In genomic region chr2:231228223-231228622, GRCh38 we compare ENCODE assay signal across 8 cellular contexts. TPM values are rescaled to one million over a fixed set of nuclear protein-coding genes. Genes with fewer than 3 reads are reported as not detected.
DNase-seq lines count a peak whose midpoint lies in the region; ATAC-seq and TF ChIP-seq lines count a peak whose summit lies in the region.

No MANE protein-coding gene starts in this region.

- peaks cover 19% of the 10 kb centered on the region for H3K36me3 Mint-ChIP-seq in chondrocyte (ENCODE audit: low read depth)
- H3K36me3 Mint-ChIP-seq in activated T-cell treated with anti-CD3 and anti-CD28 coated beads, Interleukin-2, amount 50 U/mL, for 24 hours (ENCODE audit: low read depth) = no peaks in the 10 kb centered on the region

- H3K4me3 ChIP-seq in BE2C (ENCODE audit: low read depth, low read length) = peak overlapping the region; percentile 4; the same call in 1 of the 2 replicates

- no peaks in the 10 kb centered on the region for H3K36me3 ChIP-seq in BE2C

- H3K4me1 ChIP-seq in BE2C = peaks cover 15% of the 10 kb centered on the region

- DNase-seq in BE2C (peak; percentile 82), chondrocyte (ENCODE audit: low spot score) (no peak), OCI-M2 (lab: John Stamatoyannopoulos, UW; ENCODE audit: unreplicated experiment) (no peak), T-helper 9 cell (no peak)
- DNase-seq in activated T-cell treated with anti-CD3 and anti-CD28 coated beads, Interleukin-2, amount 50 U/mL, for 24 hours = no peak
- no peak for DNase-seq in activated effector memory CD4-positive, alpha-beta T cell treated with anti-CD3 and anti-CD28 coated beads, Interleukin-2, amount 50 U/mL, for 16 hours

- H3K4me3 Mint-ChIP-seq in chondrocyte (ENCODE audit: unreplicated experiment) = no peak overlapping the region
- no peak overlapping the region for H3K4me3 Mint-ChIP-seq in activated T-cell treated with anti-CD3 and anti-CD28 coated beads, Interleukin-2, amount 50 U/mL, for 24 hours

- TF ChIP-seq CTCF in BE2C (IDR thresholded peaks at IDR 0.05; ENCODE audit: low read depth, low read length) = no peak
- no peak for TF ChIP-seq CTCF in chondrocyte (IDR thresholded peaks at IDR 0.05)

- peaks cover 50% of the 10 kb centered on the region for H3K4me1 Mint-ChIP-seq in chondrocyte (ENCODE audit: low read depth)
- peaks cover 3% of the 10 kb centered on the region for H3K4me1 Mint-ChIP-seq in activated T-cell treated with anti-CD3 and anti-CD28 coated beads, Interleukin-2, amount 50 U/mL, for 24 hours (ENCODE audit: low read depth)

- ATAC-seq in GM19395 (IDR thresholded peaks at IDR 0.05; ENCODE audit: unreplicated experiment) (peak; percentile 80), HG03135 (IDR thresholded peaks at IDR 0.05; ENCODE audit: unreplicated experiment) (peak; percentile 76)

- H3K27ac Mint-ChIP-seq in chondrocyte (ENCODE audit: unreplicated experiment) = peak overlapping the region; percentile 68
- no peak overlapping the region for H3K27ac Mint-ChIP-seq in activated T-cell treated with anti-CD3 and anti-CD28 coated beads, Interleukin-2, amount 50 U/mL, for 24 hours

- H3K9me3 Mint-ChIP-seq in chondrocyte (ENCODE audit: low read depth) = no peaks in the 10 kb centered on the region
- no peaks in the 10 kb centered on the region for H3K9me3 Mint-ChIP-seq in activated T-cell treated with anti-CD3 and anti-CD28 coated beads, Interleukin-2, amount 50 U/mL, for 24 hours

- H3K27me3 ChIP-seq in BE2C = no peaks in the 10 kb centered on the region

- H3K27me3 Mint-ChIP-seq in chondrocyte (ENCODE audit: low read depth) = no peaks in the 10 kb centered on the region
- no peaks in the 10 kb centered on the region for H3K27me3 Mint-ChIP-seq in activated T-cell treated with anti-CD3 and anti-CD28 coated beads, Interleukin-2, amount 50 U/mL, for 24 hours

- no peaks in the 10 kb centered on the region for H3K9me3 ChIP-seq in BE2C

RNA-seq across cellular contexts. Expression of gene ARMC9, which starts 29.8 kb away (rescaled TPM):
- 24.7 TPM for polyA plus RNA-seq in BE2C (2012; ENCODE audit: insufficient read depth, insufficient read length, low read depth)
- 71.6 to 188 TPM (median 187 TPM) in 3 replicates for total RNA-seq in chondrocyte
